In the genomic region with DNA sequence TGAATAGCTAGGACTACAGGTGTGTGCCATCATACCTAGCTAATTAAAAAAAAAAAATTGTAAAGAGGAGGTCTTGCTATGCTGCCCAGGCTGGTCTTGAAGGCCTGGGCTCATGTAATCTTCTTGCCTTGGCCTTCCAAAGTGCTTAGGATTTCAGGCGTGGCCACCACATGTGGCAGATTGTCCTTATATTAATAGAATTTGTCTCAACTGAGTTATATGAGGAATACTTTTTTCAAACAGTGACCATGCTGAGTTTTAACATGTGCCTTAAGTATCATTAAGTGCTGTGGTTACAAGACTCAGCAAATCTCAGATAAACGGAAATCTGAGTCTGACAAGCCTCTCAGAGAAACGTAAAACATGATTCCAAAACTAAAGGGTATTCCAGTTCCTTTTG, we compare ENCODE assay signal across 9 cellular contexts.
"Had no signal": no experiment of that assay in that cellular context is flagged by ENCODE, and none has a peak within 500 bp of the region (broad histone marks: within the 10 kb centered on the region; RNA-seq: fewer than 3 reads in every experiment).

No MANE protein-coding gene starts in this region.

- DNase-seq: GM23248, GOT3, H7, HFFc6 had no signal

- H3K9me3 ChIP-seq: HAP-1 had no signal

- H2AFZ ChIP-seq: GM23248 had no signal

- H3K9ac ChIP-seq: GM23248 had no signal

- H3K4me3 ChIP-seq: GM23248, HAP-1, K562 had no signal

- ATAC-seq: HCT116, HepG2, K562 had no signal

- H3K27ac ChIP-seq: GM23248, HL-60 had no signal

- FAIRE-seq: HepG2, K562 had no signal
